Comparison of ENCODE assay signal across 9 cellular contexts in genomic region chr3:18223591-18224338, GRCh38.
DNase-seq lines count a peak whose midpoint lies in the region; ATAC-seq lines count a peak whose summit lies in the region.
"Had no signal": no experiment of that assay in that cellular context is flagged by ENCODE, and none has a peak within 500 bp of the region (broad histone marks: within the 10 kb centered on the region; RNA-seq: fewer than 3 reads in every experiment).

No MANE protein-coding gene starts in this region.

- intact Hi-C loops in cardiac septum (cut with DNase I), result no loop called here

- ATAC-seq in HG02763 (IDR thresholded peaks at IDR 0.05; ENCODE audit: unreplicated experiment), result peak; percentile 99

- DNase-seq in NCI-H1436 (lab: John Stamatoyannopoulos, UW) (peak; percentile 18), NCI-H1436 treated with DMSO at 0.1 percent for 48 hours (lab: John Stamatoyannopoulos, UW) (no peak), MV-4-11 (lab: John Stamatoyannopoulos, UW) (peak; percentile 98), putamen (ENCODE audit: low spot score) (peak; percentile 25), T-helper 9 cell (no peak), cardiac septum (ENCODE audit: low spot score) (no peak)
- DNase-seq in activated effector memory CD4-positive, alpha-beta T cell treated with anti-CD3 and anti-CD28 coated beads, Interleukin-2, amount 50 U/mL, for 16 hours, result no peak
- DNase-seq: stimulated activated CD4-positive, alpha-beta T cell treated with anti-CD3 and anti-CD28 coated beads, Interleukin-1b, Interleukin-23, amount 100 ng/mL, for 48 hours had no signal

Comparison
In these comparisons a context has a peak if more than half of its experiments do, and no peak if none do; other contexts are left out.
1. DNase-seq: peak in NCI-H1436 (single experiment), MV-4-11 (single experiment) and putamen (single experiment); none in NCI-H1436 treated with DMSO at 0.1 percent for 48 hours (single experiment), T-helper 9 cell (single experiment), activated effector memory CD4-positive, alpha-beta T cell treated with anti-CD3 and anti-CD28 coated beads, Interleukin-2, amount 50 U/mL, for 16 hours (single experiment) and cardiac septum (single experiment).